Comparison of ENCODE assay signal across 1 cellular context in genomic region chr4:47463235-47463956, GRCh38.
A peak's percentile ranks its signal among the peaks of the same experiment; 100 is the strongest.
TF ChIP-seq lines count a peak whose summit lies in the region.

Gene COMMD8, minus strand, starts transcription at chr4:47463702. Its CDS starts 51 bp downstream, at chr4:47463651.

TF ChIP-seq in K562, 482 proteins besides CTCF, POLR2A, EP300 and RAD21 (continued from another document and continues in another):
- TF ChIP-seq, protein P1, sequence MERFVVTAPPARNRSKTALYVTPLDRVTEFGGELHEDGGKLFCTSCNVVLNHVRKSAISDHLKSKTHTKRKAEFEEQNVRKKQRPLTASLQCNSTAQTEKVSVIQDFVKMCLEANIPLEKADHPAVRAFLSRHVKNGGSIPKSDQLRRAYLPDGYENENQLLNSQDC (CRISPR knock-in tag; IDR thresholded peaks at IDR 0.05): no peak
- TF ChIP-seq POLR2B (IDR thresholded peaks at IDR 0.05; ENCODE audit: low read depth, partially characterized antibody) (peak; percentile 50), FOXM1 (IDR thresholded peaks at IDR 0.05; ENCODE audit: low read depth) (no peak), FOXM1 (CRISPR knock-in tag; IDR thresholded peaks at IDR 0.05; ENCODE audit: low read depth) (no peak), JUNB (CRISPR knock-in tag; conservative IDR thresholded peaks at IDR 0.05) (no peak), FOXK2 (conservative IDR thresholded peaks at IDR 0.05 in 1 of 2, IDR thresholded peaks at IDR 0.05 in 1 of 2; ENCODE audit: low read depth in 2 of 2) (peak in 1 of 2 experiments; percentile 74; a peak in 2 of 4 replicates), ZNF695 (CRISPR knock-in tag; IDR thresholded peaks at IDR 0.05) (no peak), RCOR1 (IDR thresholded peaks at IDR 0.05; ENCODE audit: borderline replicate concordance in 1 of 2, low read depth in 2 of 2, low read length in 2 of 2) (peak in 1 of 2 experiments; percentile 78; a peak in 1 of 4 replicates), BACH1 (tag; IDR thresholded peaks at IDR 0.05) (no peak), CHCHD3 (CRISPR knock-in tag; IDR thresholded peaks at IDR 0.05) (no peak), ZFP30 (CRISPR knock-in tag; IDR thresholded peaks at IDR 0.05; ENCODE audit: borderline replicate concordance) (no peak), KLF13 (tag; IDR thresholded peaks at IDR 0.05; ENCODE audit: borderline replicate concordance, low read depth) (no peak), ZNF124 (CRISPR knock-in tag; IDR thresholded peaks at IDR 0.05) (no peak), STAT5A (IDR thresholded peaks at IDR 0.05; ENCODE audit: borderline replicate concordance, low read length) (no peak), ZNF431 (CRISPR knock-in tag; IDR thresholded peaks at IDR 0.05) (no peak), MXD1 (CRISPR knock-in tag; IDR thresholded peaks at IDR 0.05; ENCODE audit: borderline replicate concordance, poor library complexity, severe bottlenecking) (no peak), PHB2 (IDR thresholded peaks at IDR 0.05; ENCODE audit: low read depth) (no peak), CC2D1A (IDR thresholded peaks at IDR 0.05) (no peak), CEBPB (tag; IDR thresholded peaks at IDR 0.05) (no peak), ZNF324 (CRISPR knock-in tag; IDR thresholded peaks at IDR 0.05) (no peak), PHF8 (IDR thresholded peaks at IDR 0.05; ENCODE audit: borderline replicate concordance, low read length) (peak; percentile 82), ARID2 (IDR thresholded peaks at IDR 0.05) (no peak), GTF3C2 (IDR thresholded peaks at IDR 0.05; ENCODE audit: borderline replicate concordance, extremely low read depth, insufficient read length) (no peak), ARID4B (CRISPR knock-in tag; IDR thresholded peaks at IDR 0.05) (no peak), NR2C2 (CRISPR knock-in tag; IDR thresholded peaks at IDR 0.05) (0 out of 2 replicates have a peak, but pooled peaks have one; percentile 25), NR2C2 (tag; IDR thresholded peaks at IDR 0.05) (no peak), ERF (CRISPR knock-in tag; IDR thresholded peaks at IDR 0.05) (no peak), ZBED1 (IDR thresholded peaks at IDR 0.05) (0 out of 2 replicates have a peak, but pooled peaks have one; percentile 29), ZNF239 (CRISPR knock-in tag; IDR thresholded peaks at IDR 0.05) (no peak), ELF1 (tag; IDR thresholded peaks at IDR 0.05) (peak; percentile 89), TARDBP (IDR thresholded peaks at IDR 0.05) (no peak), ZC3H4 (CRISPR knock-in tag; IDR thresholded peaks at IDR 0.05; ENCODE audit: borderline replicate concordance) (no peak), ZNF696 (CRISPR knock-in tag; conservative IDR thresholded peaks at IDR 0.05) (no peak), IRF1 (CRISPR knock-in tag; IDR thresholded peaks at IDR 0.05; ENCODE audit: borderline replicate concordance) (no peak), ZNF184 (CRISPR knock-in tag; IDR thresholded peaks at IDR 0.05) (no peak), MTA3 (IDR thresholded peaks at IDR 0.05; ENCODE audit: borderline replicate concordance) (0 out of 2 replicates have a peak, but pooled peaks have one; percentile 63), ZNF764 (CRISPR knock-in tag; IDR thresholded peaks at IDR 0.05; ENCODE audit: low read depth) (no peak), TAF9B (IDR thresholded peaks at IDR 0.05; ENCODE audit: partially characterized antibody) (no peak), SRSF3 (IDR thresholded peaks at IDR 0.05; ENCODE audit: insufficient read depth, low read length) (no peak), COPS2 (conservative IDR thresholded peaks at IDR 0.05) (no peak), CCAR2 (IDR thresholded peaks at IDR 0.05; ENCODE audit: low read depth, low read length) (no peak), E2F6 (IDR thresholded peaks at IDR 0.05; ENCODE audit: borderline replicate concordance in 1 of 2, extremely low read depth in 1 of 2, insufficient read depth in 1 of 2, insufficient read length in 1 of 2, low read depth in 1 of 2, low read length in 1 of 2, poor library complexity in 1 of 2, severe bottlenecking in 1 of 2) (peak; percentile 50 to 81), CBX3 (IDR thresholded peaks at IDR 0.05; ENCODE audit: borderline replicate concordance in 1 of 2, low read length in 2 of 2) (0 out of 3 replicates have a peak, but pooled peaks of 1 of the 2 experiments have one; percentile 14), CEBPG (CRISPR knock-in tag; IDR thresholded peaks at IDR 0.05) (no peak), CEBPG (tag; conservative IDR thresholded peaks at IDR 0.05 in 1 of 2, IDR thresholded peaks at IDR 0.05 in 1 of 2) (no peak)
- TF ChIP-seq, protein P2, sequence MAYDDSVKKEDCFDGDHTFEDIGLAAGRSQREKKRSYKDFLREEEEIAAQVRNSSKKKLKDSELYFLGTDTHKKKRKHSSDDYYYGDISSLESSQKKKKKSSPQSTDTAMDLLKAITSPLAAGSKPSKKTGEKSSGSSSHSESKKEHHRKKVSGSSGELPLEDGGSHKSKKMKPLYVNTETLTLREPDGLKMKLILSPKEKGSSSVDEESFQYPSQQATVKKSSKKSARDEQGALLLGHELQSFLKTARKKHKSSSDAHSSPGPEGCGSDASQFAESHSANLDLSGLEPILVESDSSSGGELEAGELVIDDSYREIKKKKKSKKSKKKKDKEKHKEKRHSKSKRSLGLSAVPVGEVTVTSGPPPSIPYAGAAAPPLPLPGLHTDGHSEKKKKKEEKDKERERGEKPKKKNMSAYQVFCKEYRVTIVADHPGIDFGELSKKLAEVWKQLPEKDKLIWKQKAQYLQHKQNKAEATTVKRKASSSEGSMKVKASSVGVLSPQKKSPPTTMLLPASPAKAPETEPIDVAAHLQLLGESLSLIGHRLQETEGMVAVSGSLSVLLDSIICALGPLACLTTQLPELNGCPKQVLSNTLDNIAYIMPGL (CRISPR knock-in tag; IDR thresholded peaks at IDR 0.05): no peak
- TF ChIP-seq, protein P3, sequence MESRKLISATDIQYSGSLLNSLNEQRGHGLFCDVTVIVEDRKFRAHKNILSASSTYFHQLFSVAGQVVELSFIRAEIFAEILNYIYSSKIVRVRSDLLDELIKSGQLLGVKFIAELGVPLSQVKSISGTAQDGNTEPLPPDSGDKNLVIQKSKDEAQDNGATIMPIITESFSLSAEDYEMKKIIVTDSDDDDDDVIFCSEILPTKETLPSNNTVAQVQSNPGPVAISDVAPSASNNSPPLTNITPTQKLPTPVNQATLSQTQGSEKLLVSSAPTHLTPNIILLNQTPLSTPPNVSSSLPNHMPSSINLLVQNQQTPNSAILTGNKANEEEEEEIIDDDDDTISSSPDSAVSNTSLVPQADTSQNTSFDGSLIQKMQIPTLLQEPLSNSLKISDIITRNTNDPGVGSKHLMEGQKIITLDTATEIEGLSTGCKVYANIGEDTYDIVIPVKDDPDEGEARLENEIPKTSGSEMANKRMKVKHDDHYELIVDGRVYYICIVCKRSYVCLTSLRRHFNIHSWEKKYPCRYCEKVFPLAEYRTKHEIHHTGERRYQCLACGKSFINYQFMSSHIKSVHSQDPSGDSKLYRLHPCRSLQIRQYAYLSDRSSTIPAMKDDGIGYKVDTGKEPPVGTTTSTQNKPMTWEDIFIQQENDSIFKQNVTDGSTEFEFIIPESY (CRISPR knock-in tag; IDR thresholded peaks at IDR 0.05): no peak
- TF ChIP-seq, protein P4, sequence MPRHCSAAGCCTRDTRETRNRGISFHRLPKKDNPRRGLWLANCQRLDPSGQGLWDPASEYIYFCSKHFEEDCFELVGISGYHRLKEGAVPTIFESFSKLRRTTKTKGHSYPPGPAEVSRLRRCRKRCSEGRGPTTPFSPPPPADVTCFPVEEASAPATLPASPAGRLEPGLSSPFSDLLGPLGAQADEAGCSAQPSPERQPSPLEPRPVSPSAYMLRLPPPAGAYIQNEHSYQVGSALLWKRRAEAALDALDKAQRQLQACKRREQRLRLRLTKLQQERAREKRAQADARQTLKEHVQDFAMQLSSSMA (CRISPR knock-in tag; IDR thresholded peaks at IDR 0.05): no peak
- TF ChIP-seq, protein P5, sequence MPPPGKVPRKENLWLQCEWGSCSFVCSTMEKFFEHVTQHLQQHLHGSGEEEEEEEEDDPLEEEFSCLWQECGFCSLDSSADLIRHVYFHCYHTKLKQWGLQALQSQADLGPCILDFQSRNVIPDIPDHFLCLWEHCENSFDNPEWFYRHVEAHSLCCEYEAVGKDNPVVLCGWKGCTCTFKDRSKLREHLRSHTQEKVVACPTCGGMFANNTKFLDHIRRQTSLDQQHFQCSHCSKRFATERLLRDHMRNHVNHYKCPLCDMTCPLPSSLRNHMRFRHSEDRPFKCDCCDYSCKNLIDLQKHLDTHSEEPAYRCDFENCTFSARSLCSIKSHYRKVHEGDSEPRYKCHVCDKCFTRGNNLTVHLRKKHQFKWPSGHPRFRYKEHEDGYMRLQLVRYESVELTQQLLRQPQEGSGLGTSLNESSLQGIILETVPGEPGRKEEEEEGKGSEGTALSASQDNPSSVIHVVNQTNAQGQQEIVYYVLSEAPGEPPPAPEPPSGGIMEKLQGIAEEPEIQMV (tag; conservative IDR thresholded peaks at IDR 0.05; ENCODE audit: low read depth): no peak
- TF ChIP-seq, protein P6, sequence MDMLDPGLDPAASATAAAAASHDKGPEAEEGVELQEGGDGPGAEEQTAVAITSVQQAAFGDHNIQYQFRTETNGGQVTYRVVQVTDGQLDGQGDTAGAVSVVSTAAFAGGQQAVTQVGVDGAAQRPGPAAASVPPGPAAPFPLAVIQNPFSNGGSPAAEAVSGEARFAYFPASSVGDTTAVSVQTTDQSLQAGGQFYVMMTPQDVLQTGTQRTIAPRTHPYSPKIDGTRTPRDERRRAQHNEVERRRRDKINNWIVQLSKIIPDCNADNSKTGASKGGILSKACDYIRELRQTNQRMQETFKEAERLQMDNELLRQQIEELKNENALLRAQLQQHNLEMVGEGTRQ (CRISPR knock-in tag; IDR thresholded peaks at IDR 0.05): peak; percentile 100
- TF ChIP-seq, protein P7, sequence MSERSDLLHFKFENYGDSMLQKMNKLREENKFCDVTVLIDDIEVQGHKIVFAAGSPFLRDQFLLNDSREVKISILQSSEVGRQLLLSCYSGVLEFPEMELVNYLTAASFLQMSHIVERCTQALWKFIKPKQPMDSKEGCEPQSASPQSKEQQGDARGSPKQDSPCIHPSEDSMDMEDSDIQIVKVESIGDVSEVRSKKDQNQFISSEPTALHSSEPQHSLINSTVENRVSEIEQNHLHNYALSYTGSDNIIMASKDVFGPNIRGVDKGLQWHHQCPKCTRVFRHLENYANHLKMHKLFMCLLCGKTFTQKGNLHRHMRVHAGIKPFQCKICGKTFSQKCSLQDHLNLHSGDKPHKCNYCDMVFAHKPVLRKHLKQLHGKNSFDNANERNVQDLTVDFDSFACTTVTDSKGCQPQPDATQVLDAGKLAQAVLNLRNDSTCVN (CRISPR knock-in tag; IDR thresholded peaks at IDR 0.05): no peak
